Comparison of ENCODE assay signal across 9 cellular contexts in the genomic region with DNA sequence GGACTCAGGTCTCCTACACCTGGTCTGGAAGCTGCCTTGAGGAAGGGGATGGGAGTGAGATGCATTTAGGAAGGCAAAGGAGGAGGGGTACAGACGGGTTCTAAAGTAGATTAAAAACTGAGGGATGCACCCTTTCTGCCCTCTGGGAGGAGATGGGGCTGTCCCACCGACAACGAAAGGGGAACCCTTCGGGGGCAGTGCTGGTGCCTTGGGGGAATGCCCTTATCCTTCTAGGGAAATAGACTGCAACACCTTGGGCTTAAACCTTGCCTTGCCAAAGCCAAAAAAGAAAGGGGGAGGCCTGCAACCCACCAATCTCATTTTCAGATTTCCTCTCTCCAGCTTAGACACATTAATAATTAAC.
A peak's percentile ranks its signal among the peaks of the same experiment; 100 is the strongest.
DNase-seq lines count a peak whose midpoint lies in the region; ATAC-seq and TF ChIP-seq lines count a peak whose summit lies in the region.
"Had no signal": no experiment of that assay in that cellular context is flagged by ENCODE, and none has a peak within 500 bp of the region (broad histone marks: within the 10 kb centered on the region; RNA-seq: fewer than 3 reads in every experiment).

No MANE protein-coding gene starts in this region.

- DNase-seq in stimulated activated effector memory CD8-positive, alpha-beta T cell treated with anti-CD3 and anti-CD28 coated beads, Interleukin-12 subunit alpha, Interleukin-12 subunit beta, amount 100 ng/mL, for 72 hours (ENCODE audit: low spot score in 2 of 2): no peak
- no peak for DNase-seq in erythroblast (lab: John Stamatoyannopoulos, UW)
- DNase-seq in posterior vena cava (ENCODE audit: low spot score): no peak
- DNase-seq in AML-193 (lab: John Stamatoyannopoulos, UW): no peak
- no peak for DNase-seq in HK-2 (ENCODE audit: unreplicated experiment)
- DNase-seq: stimulated activated CD4-positive, alpha-beta T cell treated with anti-CD3 and anti-CD28 coated beads, Interleukin-1b, Interleukin-23, amount 100 ng/mL, for 48 hours had no signal

- H3K4me3 Mint-ChIP-seq in stimulated activated effector memory CD8-positive, alpha-beta T cell treated with anti-CD3 and anti-CD28 coated beads, Interleukin-12 subunit alpha, Interleukin-12 subunit beta, amount 100 ng/mL, for 72 hours: peak overlapping the region; percentile 74

- H3K27ac Mint-ChIP-seq in stimulated activated effector memory CD8-positive, alpha-beta T cell treated with anti-CD3 and anti-CD28 coated beads, Interleukin-12 subunit alpha, Interleukin-12 subunit beta, amount 100 ng/mL, for 72 hours: no peak overlapping the region

- H3K4me1 Mint-ChIP-seq in stimulated activated effector memory CD8-positive, alpha-beta T cell treated with anti-CD3 and anti-CD28 coated beads, Interleukin-12 subunit alpha, Interleukin-12 subunit beta, amount 100 ng/mL, for 72 hours: peaks cover 17% of the 10 kb centered on the region

- intact Hi-C loops in posterior vena cava (cut with DNase I): loop anchor here in 1 of 2 donors (10.0 kb wide), 1 partner anchor 140 kb away; no protein-coding TSS in a partner anchor

- ATAC-seq in GM21360 (IDR thresholded peaks at IDR 0.05; ENCODE audit: unreplicated experiment): peak; percentile 43
- ATAC-seq in HG03280 (IDR thresholded peaks at IDR 0.05; ENCODE audit: unreplicated experiment): peak; percentile 46
- ATAC-seq in esophagus mucosa: peak; percentile 1
- ATAC-seq in stimulated activated effector memory CD8-positive, alpha-beta T cell treated with anti-CD3 and anti-CD28 coated beads, Interleukin-12 subunit alpha, Interleukin-12 subunit beta, amount 100 ng/mL, for 72 hours: peak; percentile 17

- no peaks in the 10 kb centered on the region for H3K9me3 Mint-ChIP-seq in stimulated activated effector memory CD8-positive, alpha-beta T cell treated with anti-CD3 and anti-CD28 coated beads, Interleukin-12 subunit alpha, Interleukin-12 subunit beta, amount 100 ng/mL, for 72 hours

- no peak for TF ChIP-seq POLR2A in erythroblast (IDR thresholded peaks at IDR 0.05; ENCODE audit: low read length)

- no peaks in the 10 kb centered on the region for H3K36me3 Mint-ChIP-seq in stimulated activated effector memory CD8-positive, alpha-beta T cell treated with anti-CD3 and anti-CD28 coated beads, Interleukin-12 subunit alpha, Interleukin-12 subunit beta, amount 100 ng/mL, for 72 hours
